8 cellular contexts compared by ENCODE assay signal in genomic region chr4:143700420-143701352, GRCh38. TPM values are rescaled to one million over a fixed set of nuclear protein-coding genes. Genes with fewer than 3 reads are reported as not detected.
A peak's percentile ranks its signal among the peaks of the same experiment; 100 is the strongest.
DNase-seq lines count a peak whose midpoint lies in the region; ATAC-seq and TF ChIP-seq lines count a peak whose summit lies in the region.

Gene FREM3 (minus strand): TSS chr4:143700675. CDS start chr4:143700675, 0 bp downstream.

- H3K36me3 ChIP-seq in kidney epithelial cell (ENCODE audit: control insufficient read depth, insufficient read depth, low read length) = no peaks in the 10 kb centered on the region
- H3K36me3 ChIP-seq in thoracic aorta = no peaks in the 10 kb centered on the region

- H3K27ac Mint-ChIP-seq in activated naive CD4-positive, alpha-beta T cell treated with anti-CD3 and anti-CD28 coated beads, Interleukin-2, amount 50 U/mL, for 72 hours = no peak within 1 kb of the TSS

- peaks cover 0 to 16% of the 10 kb centered on the region in 2 donors for H3K4me1 ChIP-seq in thoracic aorta (ENCODE audit: control insufficient read depth in 1 of 2, low read depth in 2 of 2)

- H3K4me3 ChIP-seq in kidney epithelial cell (ENCODE audit: low read depth, low read length) = peak within 1 kb of the TSS; percentile 18
- H3K4me3 ChIP-seq in thoracic aorta = peak within 1 kb of the TSS; percentile 69

- peaks cover 0 to 10% of the 10 kb centered on the region in 2 donors for H3K36me3 Mint-ChIP-seq in activated naive CD4-positive, alpha-beta T cell treated with anti-CD3 and anti-CD28 coated beads, Interleukin-2, amount 50 U/mL, for 72 hours

- TF ChIP-seq CTCF in kidney epithelial cell (IDR thresholded peaks at IDR 0.05; ENCODE audit: insufficient read depth, low read length, poor library complexity, severe bottlenecking) (no peak), thoracic aorta (IDR thresholded peaks at IDR 0.05) (no peak)

- H3K9me3 ChIP-seq in thoracic aorta = no peaks in the 10 kb centered on the region

- peaks cover 0 to 4% of the 10 kb centered on the region in 2 donors for H3K9me3 Mint-ChIP-seq in activated naive CD4-positive, alpha-beta T cell treated with anti-CD3 and anti-CD28 coated beads, Interleukin-2, amount 50 U/mL, for 72 hours

- H3K27ac ChIP-seq in thoracic aorta = no peak within 1 kb of the TSS

- peaks cover 29% of the 10 kb centered on the region for H3K27me3 ChIP-seq in kidney epithelial cell (ENCODE audit: control insufficient read depth, insufficient read depth, low read length)
- no peaks in the 10 kb centered on the region for H3K27me3 ChIP-seq in thoracic aorta (replicated peaks; ENCODE audit: insufficient read depth)

- DNase-seq in activated T-cell treated with anti-CD3 and anti-CD28 coated beads for 24 hours (ENCODE audit: low read depth) = peak; percentile 0
- no peak for DNase-seq in activated T-cell treated with anti-CD3 and anti-CD28 coated beads for 4 hours
- DNase-seq in activated naive CD4-positive, alpha-beta T cell treated with anti-CD3 and anti-CD28 coated beads, Interleukin-2, amount 50 U/mL, for 72 hours (ENCODE audit: low spot score in 2 of 2) = peak in 1 of 2 donors; percentile 10
- no peak for DNase-seq in kidney epithelial cell (ENCODE audit: low read depth)
- DNase-seq in thoracic aorta (ENCODE audit: low spot score) = no peak
- DNase-seq in GDM1 (lab: John Stamatoyannopoulos, UW) = no peak
- no peak for DNase-seq in OCI-M1 (lab: John Stamatoyannopoulos, UW)
- DNase-seq in posterior vena cava (ENCODE audit: low spot score) = no peak

- intact Hi-C loops in posterior vena cava (cut with DNase I) = no loop called here

- peak; percentile 50 to 55 for ATAC-seq in activated naive CD4-positive, alpha-beta T cell treated with anti-CD3 and anti-CD28 coated beads, Interleukin-2, amount 50 U/mL, for 72 hours
- no peak for ATAC-seq in thoracic aorta (ENCODE audit: insufficient number of reproducible peaks, low FRiP score, low read depth)

RNA-seq across cellular contexts. Expression of gene FREM3, which starts in this region (rescaled TPM):
- total RNA-seq in activated naive CD4-positive, alpha-beta T cell treated with anti-CD3 and anti-CD28 coated beads, Interleukin-2, amount 50 U/mL, for 72 hours = not detected
- total RNA-seq in kidney epithelial cell = 0.07 TPM in 1 of 2 replicates, not detected in the other
- total RNA-seq in thoracic aorta = under 1 TPM; 0.14 TPM
- total RNA-seq in posterior vena cava = not detected

Comparison
In these comparisons a context has a peak if more than half of its experiments do, and no peak if none do; other contexts are left out.
1. Peak in ATAC-seq in activated naive CD4-positive, alpha-beta T cell treated with anti-CD3 and anti-CD28 coated beads, Interleukin-2, amount 50 U/mL, for 72 hours; RNA of the gene not detected or under 1 TPM.